ENCODE assay signal across 29 cellular contexts in genomic region chr10:15387021-15387420, GRCh38. TPM values are rescaled to one million over a fixed set of nuclear protein-coding genes. Genes with fewer than 3 reads are reported as not detected.
DNase-seq lines count a peak whose midpoint lies in the region; ATAC-seq and TF ChIP-seq lines count a peak whose summit lies in the region.
"Had no signal": no experiment of that assay in that cellular context is flagged by ENCODE, and none has a peak within 500 bp of the region (broad histone marks: within the 10 kb centered on the region; RNA-seq: fewer than 3 reads in every experiment).

No MANE protein-coding gene starts in this region.

- H2BK5ac ChIP-seq in mesendoderm (ENCODE audit: low read length) = no peak overlapping the region

- DNase-seq in A673 (ENCODE audit: low spot score) (no peak), NCI-H1694 (lab: John Stamatoyannopoulos, UW) (peak; percentile 82), SK-N-DZ (ENCODE audit: low spot score) (peak; percentile 49), mesendoderm (peak; percentile 69), dedifferentiated amniotic fluid mesenchymal stem cell (ENCODE audit: extremely low spot score) (no peak)
- no peak for DNase-seq in activated T-cell treated with anti-CD3 and anti-CD28 coated beads, Interleukin-2, amount 50 U/mL, for 48 hours
- no peak for DNase-seq in activated CD8-positive, alpha-beta T cell treated with anti-CD3 and anti-CD28 coated beads for 36 hours
- DNase-seq: activated CD4-positive, alpha-beta T cell treated with anti-CD3 and anti-CD28 coated beads for 1 hour; activated CD8-positive, alpha-beta T cell treated with anti-CD3 and anti-CD28 coated beads, Interleukin-2, amount 10 ng/mL, durations not matched to agents 7 days and 5 days; activated effector memory CD4-positive, alpha-beta T cell treated with anti-CD3 and anti-CD28 coated beads, Interleukin-2, amount 50 U/mL, for 16 hours; activated naive CD8-positive, alpha-beta T cell treated with anti-CD3 and anti-CD28 coated beads, Interleukin-2, amount 10 ng/mL, durations not matched to agents 7 days and 5 days; CD8-positive, alpha-beta memory T cell; esophagus squamous epithelium; foreskin melanocyte; GDM1; KBM-7; left cardiac atrium; mesenchymal stem cell; NCI-H1417 treated with DMSO at 0.1 percent for 48 hours; NCI-H526 had no signal

- H3K27me3 ChIP-seq in A673 (replicated peaks; ENCODE audit: insufficient read depth, low read depth, low read length, poor library complexity) (no peaks in the 10 kb centered on the region), mesendoderm (ENCODE audit: insufficient read depth, low read length, poor library complexity) (no peaks in the 10 kb centered on the region)
- H3K27me3 ChIP-seq: hepatocyte had no signal

- H3K4me1 ChIP-seq in A673 (ENCODE audit: insufficient read depth, low read length, poor library complexity, severe bottlenecking) (peaks cover 31% of the 10 kb centered on the region), mesendoderm (ENCODE audit: control insufficient read depth, low read depth, low read length) (no peaks in the 10 kb centered on the region)
- H3K4me1 ChIP-seq: esophagus squamous epithelium, HAP-1 had no signal

- no peak overlapping the region for H3K4ac ChIP-seq in mesendoderm (ENCODE audit: low read depth, low read length)

- H3K36me3 Mint-ChIP-seq in activated CD8-positive, alpha-beta T cell treated with anti-CD3 and anti-CD28 coated beads for 36 hours (ENCODE audit: low read depth) = no peaks in the 10 kb centered on the region
- H3K36me3 Mint-ChIP-seq: activated naive CD8-positive, alpha-beta T cell treated with anti-CD3 and anti-CD28 coated beads, Interleukin-2, amount 10 ng/mL, durations not matched to agents 7 days and 5 days had no signal

- no CpG with 5 or more reads among the region's 5 CpGs for WGBS in mesendoderm (ENCODE audit: extremely low coverage, insufficient coverage, low lambda C conversion rate)

- H3K9ac ChIP-seq in mesendoderm (ENCODE audit: low read length) = no peak overlapping the region

- H3K79me1 ChIP-seq in mesendoderm (ENCODE audit: low read length) = no peaks in the 10 kb centered on the region

- no peak overlapping the region for H3K4me2 ChIP-seq in mesendoderm (ENCODE audit: low read length)
- H3K4me2 ChIP-seq: hepatocyte had no signal

- H4K8ac ChIP-seq in mesendoderm (ENCODE audit: low read depth, low read length) = no peak overlapping the region

- H2BK15ac ChIP-seq in mesendoderm (replicated peaks; ENCODE audit: low read depth) = no peak overlapping the region

- peaks cover 29% of the 10 kb centered on the region for H3K27me3 Mint-ChIP-seq in activated CD8-positive, alpha-beta T cell treated with anti-CD3 and anti-CD28 coated beads for 36 hours

- no peaks in the 10 kb centered on the region for H3K36me3 ChIP-seq in A673 (ENCODE audit: insufficient read depth, low read length, poor library complexity, severe bottlenecking)
- H3K36me3 ChIP-seq in mesendoderm (ENCODE audit: control insufficient read depth, insufficient read depth, low read length) = no peaks in the 10 kb centered on the region
- H3K36me3 ChIP-seq: esophagus squamous epithelium, HAP-1, thoracic aorta had no signal

- BruUV-seq in A673 (replicated peaks; lab: Mats Ljungman, UMichigan) = no TSS peak

- POLR2A ChIA-PET in A673 (lab: Charles Lee; ENCODE audit: low non-redundant PET) = no interaction called here
- POLR2A ChIA-PET in activated CD8-positive, alpha-beta T cell treated with anti-CD3 and anti-CD28 coated beads for 36 hours (lab: Charles Lee) = no interaction called here

- no peaks in the 10 kb centered on the region for H3K4me1 Mint-ChIP-seq in activated CD8-positive, alpha-beta T cell treated with anti-CD3 and anti-CD28 coated beads for 36 hours (ENCODE audit: low read depth)
- H3K4me1 Mint-ChIP-seq: activated naive CD8-positive, alpha-beta T cell treated with anti-CD3 and anti-CD28 coated beads, Interleukin-2, amount 10 ng/mL, durations not matched to agents 7 days and 5 days; CD8-positive, alpha-beta memory T cell had no signal

- CTCF ChIA-PET in A673 (lab: Charles Lee) = no interaction called here
- CTCF ChIA-PET in activated CD8-positive, alpha-beta T cell treated with anti-CD3 and anti-CD28 coated beads for 36 hours (lab: Charles Lee) = no interaction called here

- ATAC-seq in activated CD8-positive, alpha-beta T cell treated with anti-CD3 and anti-CD28 coated beads for 36 hours = no peak
- ATAC-seq in HG03139 (IDR thresholded peaks at IDR 0.05; ENCODE audit: unreplicated experiment) = no peak
- ATAC-seq: activated CD8-positive, alpha-beta T cell treated with anti-CD3 and anti-CD28 coated beads, Interleukin-2, amount 10 ng/mL, durations not matched to agents 7 days and 5 days; left cardiac atrium had no signal

- intact Hi-C loops in A673 (cut with micrococcal nuclease; ENCODE audit: unreplicated experiment) = no loop called here
- intact Hi-C loops in activated CD8-positive, alpha-beta T cell treated with anti-CD3 and anti-CD28 coated beads for 36 hours (cut with micrococcal nuclease) = no loop called here

- H4K5ac ChIP-seq in mesendoderm (ENCODE audit: low read length) = no peak overlapping the region

- H3K4me3 ChIP-seq in A673 (ENCODE audit: low read depth, low read length, poor library complexity, severe bottlenecking) (no peak overlapping the region), mesendoderm (ENCODE audit: low read length) (no peak overlapping the region)
- H3K4me3 ChIP-seq: esophagus squamous epithelium, HAP-1, hepatocyte, SK-N-MC, skin epidermis, thoracic aorta had no signal

- no peak overlapping the region for H3K27ac Mint-ChIP-seq in activated CD8-positive, alpha-beta T cell treated with anti-CD3 and anti-CD28 coated beads for 36 hours
- H3K27ac Mint-ChIP-seq: activated CD8-positive, alpha-beta T cell treated with anti-CD3 and anti-CD28 coated beads, Interleukin-2, amount 10 ng/mL, durations not matched to agents 7 days and 5 days; activated naive CD8-positive, alpha-beta T cell treated with anti-CD3 and anti-CD28 coated beads, Interleukin-2, amount 10 ng/mL, durations not matched to agents 7 days and 5 days; CD8-positive, alpha-beta memory T cell; dendritic cell treated with granulocyte-macrophage colony-stimulating factor and Interleukin-4, amounts not matched to agents 40 ng/mL and 50 ng/mL, for 4 days; stimulated activated naive CD8-positive, alpha-beta T cell treated with anti-CD3 and anti-CD28 coated beads, Interleukin-15, Interleukin-2, amounts not matched to agents 100 ng/mL and 50 ng/mL, for 24 hours had no signal

- H3K9me3 ChIP-seq in A673 (ENCODE audit: low read depth, low read length, poor library complexity, severe bottlenecking) = no peaks in the 10 kb centered on the region
- H3K9me3 ChIP-seq: esophagus squamous epithelium, HAP-1, thoracic aorta had no signal

- no peak overlapping the region for H2AK5ac ChIP-seq in mesendoderm (ENCODE audit: low read length)

- H3K9me3 Mint-ChIP-seq in activated CD8-positive, alpha-beta T cell treated with anti-CD3 and anti-CD28 coated beads for 36 hours = no peaks in the 10 kb centered on the region
- H3K9me3 Mint-ChIP-seq: activated naive CD8-positive, alpha-beta T cell treated with anti-CD3 and anti-CD28 coated beads, Interleukin-2, amount 10 ng/mL, durations not matched to agents 7 days and 5 days; dendritic cell treated with granulocyte-macrophage colony-stimulating factor and Interleukin-4, amounts not matched to agents 40 ng/mL and 50 ng/mL, for 4 days; stimulated activated naive CD8-positive, alpha-beta T cell treated with anti-CD3 and anti-CD28 coated beads, Interleukin-15, Interleukin-2, amounts not matched to agents 100 ng/mL and 50 ng/mL, for 24 hours had no signal

- H2BK120ac ChIP-seq in mesendoderm (ENCODE audit: low read depth, low read length) = no peak overlapping the region

- H3K79me2 ChIP-seq in mesendoderm (ENCODE audit: control insufficient read depth, insufficient read depth, low read length) = no peaks in the 10 kb centered on the region
- H3K79me2 ChIP-seq: hepatocyte had no signal

- no peak for TF ChIP-seq CTCF in A673 (conservative IDR thresholded peaks at IDR 0.05; ENCODE audit: low read depth, low read length)
- TF ChIP-seq CTCF in activated CD8-positive, alpha-beta T cell treated with anti-CD3 and anti-CD28 coated beads for 36 hours (IDR thresholded peaks at IDR 0.05) = no peak

- no peak overlapping the region for H3K18ac ChIP-seq in mesendoderm (ENCODE audit: low read length)

- peak overlapping the region; percentile 3 for H3K56ac ChIP-seq in mesendoderm (ENCODE audit: low read length)

- H3K27ac ChIP-seq in A673 (ENCODE audit: low read depth, low read length, poor library complexity, severe bottlenecking) = peak overlapping the region; percentile 76
- no peak overlapping the region for H3K27ac ChIP-seq in mesendoderm (ENCODE audit: low read depth, low read length)
- H3K27ac ChIP-seq: 22Rv1, hepatocyte, SK-N-MC, skin epidermis, thoracic aorta had no signal

- no peak overlapping the region for H3K4me3 Mint-ChIP-seq in activated CD8-positive, alpha-beta T cell treated with anti-CD3 and anti-CD28 coated beads for 36 hours
- H3K4me3 Mint-ChIP-seq: activated CD8-positive, alpha-beta T cell treated with anti-CD3 and anti-CD28 coated beads, Interleukin-2, amount 10 ng/mL, durations not matched to agents 7 days and 5 days; activated naive CD8-positive, alpha-beta T cell treated with anti-CD3 and anti-CD28 coated beads, Interleukin-2, amount 10 ng/mL, durations not matched to agents 7 days and 5 days; CD8-positive, alpha-beta memory T cell; dendritic cell treated with granulocyte-macrophage colony-stimulating factor and Interleukin-4, amounts not matched to agents 40 ng/mL and 50 ng/mL, for 4 days; stimulated activated naive CD8-positive, alpha-beta T cell treated with anti-CD3 and anti-CD28 coated beads, Interleukin-15, Interleukin-2, amounts not matched to agents 100 ng/mL and 50 ng/mL, for 24 hours had no signal

- no peak overlapping the region for H3K23ac ChIP-seq in mesendoderm (ENCODE audit: low read length)

RNA-seq across cellular contexts. Expression of gene FAM171A1, which starts 15.9 kb away (rescaled TPM):
- 46.5 and 47.1 TPM in 2 replicates for total RNA-seq in A673 (2021)
- polyA plus RNA-seq in SK-N-DZ (2014; cell fraction: cytosol; rRNA removed) = 22.6 and 26.2 TPM in 2 replicates
- polyA plus RNA-seq in SK-N-DZ (2014; cell fraction: nucleus; rRNA removed) = 12.4 and 14.5 TPM in 2 replicates
- polyA plus RNA-seq in mesendoderm (2013, experiment 1 of 2) = 47.8 TPM
- 49.6 TPM for polyA plus RNA-seq in mesendoderm (2013, experiment 2 of 2)
- total RNA-seq in activated CD8-positive, alpha-beta T cell treated with anti-CD3 and anti-CD28 coated beads for 36 hours = 1 to 10 TPM; 4.2 to 5.1 TPM

Comparison
In these comparisons a context has a peak if more than half of its experiments do, and no peak if none do; other contexts are left out.
1. DNase-seq: peak in NCI-H1694 (single experiment), SK-N-DZ (single experiment) and mesendoderm (single experiment); none in A673 (single experiment), dedifferentiated amniotic fluid mesenchymal stem cell (single experiment), activated T-cell treated with anti-CD3 and anti-CD28 coated beads, Interleukin-2, amount 50 U/mL, for 48 hours (0 of 2) and activated CD8-positive, alpha-beta T cell treated with anti-CD3 and anti-CD28 coated beads for 36 hours (single experiment).